19 cellular contexts compared by ENCODE assay signal in genomic region chr5:129378961-129379360, GRCh38.
"Had no signal": no experiment of that assay in that cellular context is flagged by ENCODE, and none has a peak within 500 bp of the region (broad histone marks: within the 10 kb centered on the region; RNA-seq: fewer than 3 reads in every experiment).

No MANE protein-coding gene starts in this region.

- H3K9me3 ChIP-seq: lower lobe of right lung, prostate gland, right atrium auricular region, spleen, suprapubic skin, transverse colon, upper lobe of right lung, uterus had no signal

- H3K4me1 ChIP-seq: lower lobe of right lung, prostate gland, right atrium auricular region, spleen, suprapubic skin, upper lobe of right lung, uterus had no signal

- H3K36me3 ChIP-seq: lower lobe of right lung, prostate gland, right atrium auricular region, spleen, suprapubic skin, transverse colon, upper lobe of right lung, uterus had no signal

- H3K27ac ChIP-seq: dorsolateral prefrontal cortex, lower lobe of right lung, prostate gland, right atrium auricular region, spleen, suprapubic skin, transverse colon, upper lobe of right lung, uterus had no signal

- H3K4me3 ChIP-seq: dorsolateral prefrontal cortex, lower lobe of right lung, prostate gland, right atrium auricular region, spleen, suprapubic skin, transverse colon, upper lobe of right lung, uterus had no signal

- H3K27me3 ChIP-seq: dorsolateral prefrontal cortex, right atrium auricular region, spleen, suprapubic skin, transverse colon, upper lobe of right lung, uterus had no signal

- DNase-seq: dorsolateral prefrontal cortex; effector CD4-positive, alpha-beta T cell; hypothalamus; immature natural killer cell; kidney glomerular epithelial cell; left ventricle myocardium superior; lower lobe of right lung; naive thymus-derived CD4-positive, alpha-beta T cell; nucleus accumbens; spleen; stimulated activated CD4-positive, alpha-beta T cell treated with anti-CD3 and anti-CD28 coated beads, Interleukin-4, amount 100 ng/mL, for 4 hours; transverse colon; upper lobe of right lung; uterus had no signal

- ATAC-seq: left ventricle myocardium superior; naive thymus-derived CD4-positive, alpha-beta T cell; sciatic nerve; stimulated activated memory B cell treated with anti-CD40 and anti-IgM and Interleukin-4, amounts not matched to agents 10 μg/mL and 1 μg/mL and 100 μg/mL, for 72 hours; upper lobe of right lung had no signal
